1 cellular context compared by ENCODE assay signal in genomic region chr22:20376983-20377382, GRCh38.
TF ChIP-seq lines count a peak whose summit lies in the region.
"Not testable (repeated sequence)": the region's sequence is repeated elsewhere in the genome, so short reads cannot be mapped to it uniquely, and the experiment has no call there.

No MANE protein-coding gene starts in this region.

TF ChIP-seq in K562, 482 proteins besides CTCF, POLR2A, EP300 and RAD21:
- TF ChIP-seq EZH2 (IDR thresholded peaks at IDR 0.05; ENCODE audit: borderline replicate concordance, low read depth, low read length) (0 out of 2 replicates have a peak, but pooled peaks have one; percentile 66), ZBTB40 (CRISPR knock-in tag; IDR thresholded peaks at IDR 0.05) (0 out of 2 replicates have a peak, but pooled peaks have one; percentile 13), BCOR (IDR thresholded peaks at IDR 0.05) (0 out of 2 replicates have a peak, but pooled peaks have one; percentile 52), OTX1 (CRISPR knock-in tag; IDR thresholded peaks at IDR 0.05) (0 out of 2 replicates have a peak, but pooled peaks have one; percentile 22), EGR1 (conservative IDR thresholded peaks at IDR 0.05) (peak; percentile 45), KDM1A (IDR thresholded peaks at IDR 0.05) (0 out of 4 replicates have a peak, but pooled peaks of 1 of the 2 experiments have one; percentile 17)
- not testable (repeated sequence) for TF ChIP-seq ZBTB40 (IDR thresholded peaks at IDR 0.05)
